ENCODE assay signal across 1 cellular context in genomic region chr1:202278751-202279150, GRCh38.
TF ChIP-seq lines count a peak whose summit lies in the region.

No MANE protein-coding gene starts in this region.

TF ChIP-seq in IMR-90, 13 proteins besides CTCF, POLR2A, EP300 and RAD21 (continued from another document):
- no peak for TF ChIP-seq ELK1 (IDR thresholded peaks at IDR 0.05; ENCODE audit: borderline replicate concordance, low read depth, low read length)
- no peak for TF ChIP-seq SMC3 (IDR thresholded peaks at IDR 0.05; ENCODE audit: low read depth, low read length)
- TF ChIP-seq MAZ (IDR thresholded peaks at IDR 0.05; ENCODE audit: borderline replicate concordance, low read depth, low read length), result no peak
- TF ChIP-seq CHD1 (IDR thresholded peaks at IDR 0.05; ENCODE audit: low read depth, low read length), result no peak
- no peak for TF ChIP-seq BHLHE40 (IDR thresholded peaks at IDR 0.05; ENCODE audit: low read depth, low read length)
- TF ChIP-seq USF2 (IDR thresholded peaks at IDR 0.05; ENCODE audit: low read depth, low read length), result no peak
- no peak for TF ChIP-seq CEBPB (IDR thresholded peaks at IDR 0.05; ENCODE audit: low read depth, low read length)
